1 cellular context compared by ENCODE assay signal in the genomic region with DNA sequence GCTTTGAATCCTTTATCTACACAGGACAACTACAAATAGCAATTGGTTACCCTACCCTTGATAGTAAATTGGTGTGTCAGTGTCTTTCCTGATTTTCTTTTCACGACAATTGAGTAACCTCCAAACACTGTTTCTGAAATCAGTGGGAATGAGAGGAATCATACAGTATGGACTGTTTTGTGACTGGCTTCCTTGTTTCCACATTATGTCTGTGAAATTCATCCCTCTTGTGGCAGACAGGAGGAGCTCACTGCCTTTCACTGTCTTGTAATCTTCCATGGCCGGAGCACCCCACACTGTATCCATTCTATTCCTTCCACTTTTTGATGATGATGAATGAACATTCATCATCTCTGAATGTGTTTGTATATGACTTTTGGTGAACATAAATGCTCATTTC.
TF ChIP-seq lines count a peak whose summit lies in the region.

No MANE protein-coding gene starts in this region.

TF ChIP-seq in HCT116, 20 proteins besides CTCF, POLR2A, EP300 and RAD21 (continued from another document):
- TF ChIP-seq, protein P1, sequence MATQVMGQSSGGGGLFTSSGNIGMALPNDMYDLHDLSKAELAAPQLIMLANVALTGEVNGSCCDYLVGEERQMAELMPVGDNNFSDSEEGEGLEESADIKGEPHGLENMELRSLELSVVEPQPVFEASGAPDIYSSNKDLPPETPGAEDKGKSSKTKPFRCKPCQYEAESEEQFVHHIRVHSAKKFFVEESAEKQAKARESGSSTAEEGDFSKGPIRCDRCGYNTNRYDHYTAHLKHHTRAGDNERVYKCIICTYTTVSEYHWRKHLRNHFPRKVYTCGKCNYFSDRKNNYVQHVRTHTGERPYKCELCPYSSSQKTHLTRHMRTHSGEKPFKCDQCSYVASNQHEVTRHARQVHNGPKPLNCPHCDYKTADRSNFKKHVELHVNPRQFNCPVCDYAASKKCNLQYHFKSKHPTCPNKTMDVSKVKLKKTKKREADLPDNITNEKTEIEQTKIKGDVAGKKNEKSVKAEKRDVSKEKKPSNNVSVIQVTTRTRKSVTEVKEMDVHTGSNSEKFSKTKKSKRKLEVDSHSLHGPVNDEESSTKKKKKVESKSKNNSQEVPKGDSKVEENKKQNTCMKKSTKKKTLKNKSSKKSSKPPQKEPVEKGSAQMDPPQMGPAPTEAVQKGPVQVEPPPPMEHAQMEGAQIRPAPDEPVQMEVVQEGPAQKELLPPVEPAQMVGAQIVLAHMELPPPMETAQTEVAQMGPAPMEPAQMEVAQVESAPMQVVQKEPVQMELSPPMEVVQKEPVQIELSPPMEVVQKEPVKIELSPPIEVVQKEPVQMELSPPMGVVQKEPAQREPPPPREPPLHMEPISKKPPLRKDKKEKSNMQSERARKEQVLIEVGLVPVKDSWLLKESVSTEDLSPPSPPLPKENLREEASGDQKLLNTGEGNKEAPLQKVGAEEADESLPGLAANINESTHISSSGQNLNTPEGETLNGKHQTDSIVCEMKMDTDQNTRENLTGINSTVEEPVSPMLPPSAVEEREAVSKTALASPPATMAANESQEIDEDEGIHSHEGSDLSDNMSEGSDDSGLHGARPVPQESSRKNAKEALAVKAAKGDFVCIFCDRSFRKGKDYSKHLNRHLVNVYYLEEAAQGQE (IDR thresholded peaks at IDR 0.05; ENCODE audit: low read depth): no peak
TF ChIP-seq in HCT116: peak in this region for 0.
